In genomic region chr15:71094137-71094536, GRCh38 we compare ENCODE assay signal across 20 cellular contexts. TPM values are rescaled to one million over a fixed set of nuclear protein-coding genes. Genes with fewer than 3 reads are reported as not detected.
DNase-seq lines count a peak whose midpoint lies in the region; ATAC-seq and TF ChIP-seq lines count a peak whose summit lies in the region.
"Had no signal": no experiment of that assay in that cellular context is flagged by ENCODE, and none has a peak within 500 bp of the region (broad histone marks: within the 10 kb centered on the region; RNA-seq: fewer than 3 reads in every experiment).

No MANE protein-coding gene starts in this region.

- H3K14ac ChIP-seq in IMR-90 (replicated peaks; ENCODE audit: low read depth, low read length): no peak overlapping the region

- H3F3A ChIP-seq in smooth muscle cell (ENCODE audit: low read depth): no peaks in the 10 kb centered on the region

- H3K23ac ChIP-seq in IMR-90 (ENCODE audit: low read depth, low read length): no peak overlapping the region

- H3K4me1 ChIP-seq in IMR-90 (ENCODE audit: control insufficient read depth, insufficient read depth, low read length): peaks cover 10% of the 10 kb centered on the region
- peaks cover 28% of the 10 kb centered on the region for H3K4me1 ChIP-seq in foreskin keratinocyte
- no peaks in the 10 kb centered on the region for H3K4me1 ChIP-seq in smooth muscle cell (ENCODE audit: low read depth)
- H3K4me1 ChIP-seq: Peyer's patch had no signal

- H2AK9ac ChIP-seq in IMR-90 (replicated peaks; ENCODE audit: low read depth, low read length, poor library complexity): no peak overlapping the region

- peak overlapping the region; percentile 39 for H3K27ac Mint-ChIP-seq in MCF 10A (ENCODE audit: low read depth, unreplicated experiment)

- H2AK5ac ChIP-seq in IMR-90 (ENCODE audit: low read depth, low read length): peak overlapping the region; percentile 66; the same call in 1 of the 2 replicates

- H4K8ac ChIP-seq in IMR-90 (ENCODE audit: low read depth in 2 of 2, low read length in 2 of 2): 0 out of 4 replicates have a peak overlapping the region, but pooled peaks of 1 of the 2 experiments have one; percentile 8

- H3K27me3 ChIP-seq in IMR-90 (ENCODE audit: control insufficient read depth, insufficient read depth, low read length) (no peaks in the 10 kb centered on the region), foreskin keratinocyte (no peaks in the 10 kb centered on the region), smooth muscle cell (ENCODE audit: low read depth) (no peaks in the 10 kb centered on the region)
- H3K27me3 ChIP-seq: Peyer's patch had no signal

- H4K5ac ChIP-seq in IMR-90 (ENCODE audit: low read depth, low read length): no peak overlapping the region

- no CpG with 5 or more reads among the region's 2 CpGs for WGBS in IMR-90 (ENCODE audit: extremely low coverage in 2 of 2, insufficient read length in 1 of 2), 2 experiments
- WGBS in smooth muscle cell (ENCODE audit: low lambda C conversion rate): 91% methylated on average over 2 of the region's 2 CpGs

- H3K4me3 Mint-ChIP-seq in MCF 10A (ENCODE audit: unreplicated experiment): no peak overlapping the region

- TF ChIP-seq POLR2A in IMR-90 (IDR thresholded peaks at IDR 0.05; ENCODE audit: low read depth, low read length): no peak

- H2BK120ac ChIP-seq in IMR-90 (ENCODE audit: low read depth, low read length): no peak overlapping the region; the same call in 1 of the 2 replicates

- H3K36me3 Mint-ChIP-seq in MCF 10A (ENCODE audit: insufficient read depth, unreplicated experiment): no peaks in the 10 kb centered on the region

- dilution Hi-C loops in IMR-90 (cut with HindIII; ENCODE audit: low sequenced_read_pairs, unreplicated experiment): no loop called here

- H3K9me3 Mint-ChIP-seq in MCF 10A (ENCODE audit: unreplicated experiment): no peaks in the 10 kb centered on the region

- H3K4me3 ChIP-seq in IMR-90 (ENCODE audit: insufficient read depth, low read depth, low read length): no peak overlapping the region
- H3K4me3 ChIP-seq in smooth muscle cell: no peak overlapping the region
- H3K4me3 ChIP-seq: Peyer's patch had no signal

- H2BK5ac ChIP-seq in IMR-90 (ENCODE audit: low read depth, low read length, poor library complexity, severe bottlenecking): peak overlapping the region; percentile 5

- no peaks in the 10 kb centered on the region for H3K27me3 Mint-ChIP-seq in MCF 10A (ENCODE audit: insufficient read depth, unreplicated experiment)

- H3K79me1 ChIP-seq in IMR-90 (ENCODE audit: low read depth in 1 of 2, low read length in 2 of 2): no peaks in the 10 kb centered on the region; a peak in 1 of 4 replicates

- TF ChIP-seq CTCF in IMR-90 (conservative IDR thresholded peaks at IDR 0.05; ENCODE audit: low read depth, low read length) (no peak), MCF 10A (IDR thresholded peaks at IDR 0.05; ENCODE audit: unreplicated experiment) (no peak), foreskin keratinocyte (conservative IDR thresholded peaks at IDR 0.05) (no peak), smooth muscle cell (IDR thresholded peaks at IDR 0.05; ENCODE audit: borderline replicate concordance, insufficient read depth, poor library complexity, severe bottlenecking) (no peak)

- H3K79me2 ChIP-seq in smooth muscle cell (ENCODE audit: low read depth): no peaks in the 10 kb centered on the region

- H3K4me2 ChIP-seq in IMR-90 (ENCODE audit: low read depth, low read length) (no peak overlapping the region), smooth muscle cell (no peak overlapping the region)

- DNase-seq in IMR-90: no peak
- no peak for DNase-seq in MCF 10A (ENCODE audit: unreplicated experiment)
- DNase-seq in foreskin keratinocyte: no peak
- no peak for DNase-seq in smooth muscle cell (lab: John Stamatoyannopoulos, UW; ENCODE audit: unreplicated experiment)
- no peak for DNase-seq in cerebellar nuclear complex (lab: John Stamatoyannopoulos, UW)
- DNase-seq in NCI-H69 (lab: John Stamatoyannopoulos, UW): no peak
- no peak for DNase-seq in NCI-H2081 (lab: John Stamatoyannopoulos, UW)
- DNase-seq: DMS53; GDM1; KBM-7; NCI-H1092; NCI-H1436 treated with DMSO at 0.1 percent for 48 hours; NCI-H1930; NCI-H2227 treated with DMSO at 0.1 percent for 48 hours; NCI-H510A treated with DMSO at 0.1 percent for 48 hours; NK-92 treated with Interleukin-12 subunit alpha and Interleukin-12 subunit beta, amount 100 ng/mL, for 24 hours; Peyer's patch; Right ventricle myocardium superior had no signal

- H3K27ac ChIP-seq in IMR-90 (ENCODE audit: insufficient read depth, low read length) (no peak overlapping the region), foreskin keratinocyte (peak overlapping the region; percentile 45), smooth muscle cell (ENCODE audit: low read depth) (peak overlapping the region; percentile 56)
- H3K27ac ChIP-seq: HL-60, Peyer's patch had no signal

- H3K4me1 Mint-ChIP-seq in MCF 10A (ENCODE audit: insufficient read depth, unreplicated experiment): peaks cover 22% of the 10 kb centered on the region

- no peak overlapping the region for H2AFZ ChIP-seq in IMR-90 (replicated peaks; ENCODE audit: low read length, poor library complexity)
- no peak overlapping the region for H2AFZ ChIP-seq in smooth muscle cell (ENCODE audit: low read depth)

- in situ Hi-C loops in IMR-90 (cut with MboI; ENCODE audit: low sequenced_read_pairs): no loop called here

- H3K9me3 ChIP-seq in IMR-90 (ENCODE audit: control insufficient read depth, insufficient read depth, low read length) (no peaks in the 10 kb centered on the region), smooth muscle cell (replicated peaks; ENCODE audit: low read depth) (no peaks in the 10 kb centered on the region)
- H3K9me3 ChIP-seq: Peyer's patch had no signal

- H3K9ac ChIP-seq in IMR-90 (ENCODE audit: low read depth, low read length): no peak overlapping the region
- H3K9ac ChIP-seq in smooth muscle cell (ENCODE audit: low read depth): no peak overlapping the region

- no peak overlapping the region; the same call in 1 of the 2 replicates for H2BK20ac ChIP-seq in IMR-90 (ENCODE audit: low read depth, low read length)

- no peak overlapping the region for H3K18ac ChIP-seq in IMR-90 (ENCODE audit: low read depth, low read length)

- no peak for TF ChIP-seq RAD21 in IMR-90 (IDR thresholded peaks at IDR 0.05; ENCODE audit: low read length)

- BruUV-seq in IMR-90 (replicated peaks; lab: Mats Ljungman, UMichigan) (no TSS peak), MCF 10A (replicated peaks; lab: Mats Ljungman, UMichigan) (no TSS peak)

- CTCF ChIA-PET in IMR-90 (lab: Yijun Ruan, JAX): no interaction called here
- CTCF ChIA-PET in MCF 10A (lab: Yijun Ruan, JAX): interaction anchor here (0.6 kb wide), 1 partner anchor 145 kb away, joined by 3 read pairs; no protein-coding TSS in a partner anchor

- H2BK15ac ChIP-seq in IMR-90 (ENCODE audit: low read depth, low read length): no peak overlapping the region; the same call in 2 of the 3 replicates

- H4K91ac ChIP-seq in IMR-90 (ENCODE audit: insufficient read depth, low read depth, low read length): no peak overlapping the region

- intact Hi-C loops in IMR-90 (cut with micrococcal nuclease) (no loop called here), MCF 10A (cut with micrococcal nuclease) (no loop called here)

- H3K4ac ChIP-seq in IMR-90 (ENCODE audit: low read depth, low read length): 0 out of 2 replicates have a peak overlapping the region, but pooled peaks have one; percentile 5

- ATAC-seq in IMR-90 (ENCODE audit: low read depth) (no peak), foreskin keratinocyte (no peak)
- ATAC-seq: HepG2 had no signal

- H4K20me1 ChIP-seq in IMR-90 (ENCODE audit: insufficient read depth, low read length) (no peaks in the 10 kb centered on the region), smooth muscle cell (ENCODE audit: low read depth) (no peaks in the 10 kb centered on the region)

- H3K56ac ChIP-seq in IMR-90 (ENCODE audit: extremely low read depth, insufficient read depth, low read length): no peak overlapping the region

- no peaks in the 10 kb centered on the region for H3K9me1 ChIP-seq in IMR-90 (ENCODE audit: insufficient read depth, low read length)

- POLR2A ChIA-PET in IMR-90 (lab: Charles Lee; ENCODE audit: unreplicated experiment) (no interaction called here), MCF 10A (lab: Yijun Ruan, JAX) (interaction anchor here (0.5 to 2.1 kb wide), 3 partner anchors 21 to 120 kb away, joined by 3 to 7 read pairs (median 5); no protein-coding TSS in a partner anchor)

- H3K36me3 ChIP-seq in IMR-90 (ENCODE audit: control insufficient read depth, insufficient read depth, low read length) (no peaks in the 10 kb centered on the region), smooth muscle cell (ENCODE audit: low read depth) (no peaks in the 10 kb centered on the region)
- H3K36me3 ChIP-seq: Peyer's patch had no signal

TF ChIP-seq in IMR-90, 13 proteins besides CTCF, POLR2A, EP300 and RAD21 (continues in another document):
- TF ChIP-seq, protein P1, sequence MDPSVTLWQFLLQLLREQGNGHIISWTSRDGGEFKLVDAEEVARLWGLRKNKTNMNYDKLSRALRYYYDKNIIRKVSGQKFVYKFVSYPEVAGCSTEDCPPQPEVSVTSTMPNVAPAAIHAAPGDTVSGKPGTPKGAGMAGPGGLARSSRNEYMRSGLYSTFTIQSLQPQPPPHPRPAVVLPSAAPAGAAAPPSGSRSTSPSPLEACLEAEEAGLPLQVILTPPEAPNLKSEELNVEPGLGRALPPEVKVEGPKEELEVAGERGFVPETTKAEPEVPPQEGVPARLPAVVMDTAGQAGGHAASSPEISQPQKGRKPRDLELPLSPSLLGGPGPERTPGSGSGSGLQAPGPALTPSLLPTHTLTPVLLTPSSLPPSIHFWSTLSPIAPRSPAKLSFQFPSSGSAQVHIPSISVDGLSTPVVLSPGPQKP (IDR thresholded peaks at IDR 0.05; ENCODE audit: borderline replicate concordance, low read depth, low read length): no peak
- no peak for TF ChIP-seq MAZ (IDR thresholded peaks at IDR 0.05; ENCODE audit: borderline replicate concordance, low read depth, low read length)
- no peak for TF ChIP-seq CEBPB (IDR thresholded peaks at IDR 0.05; ENCODE audit: low read depth, low read length)
- no peak for TF ChIP-seq BHLHE40 (IDR thresholded peaks at IDR 0.05; ENCODE audit: low read depth, low read length)
- TF ChIP-seq RCOR1 (IDR thresholded peaks at IDR 0.05; ENCODE audit: insufficient replicate concordance, low read length): no peak
- no peak for TF ChIP-seq MXI1 (IDR thresholded peaks at IDR 0.05; ENCODE audit: borderline replicate concordance, low read depth, low read length)
- no peak for TF ChIP-seq NFE2L2 (IDR thresholded peaks at IDR 0.05; ENCODE audit: low read depth, low read length)

RNA-seq across cellular contexts. Expression of gene THSD4, which starts 21.1 kb away (rescaled TPM):
- 25.5 and 31.1 TPM in 2 replicates for total RNA-seq in IMR-90 (2012; rRNA removed)
- 30.5 and 31.1 TPM in 2 replicates for polyA plus RNA-seq in IMR-90 (2012; rRNA removed)
- 21.7 and 44.3 TPM in 2 replicates for polyA plus RNA-seq in IMR-90 (2012; cell fraction: cytosol; rRNA removed)
- polyA plus RNA-seq in IMR-90 (2012; cell fraction: nucleus; rRNA removed; ENCODE audit: low replicate concordance): 38.0 and 45.5 TPM in 2 replicates
- total RNA-seq in MCF 10A (2022): 36.3 and 38.2 TPM in 2 replicates
- 44.0 and 56.5 TPM in 2 replicates for total RNA-seq in foreskin keratinocyte
- 18.0 and 21.0 TPM in 2 replicates for polyA plus RNA-seq in foreskin keratinocyte
- total RNA-seq in smooth muscle cell: 4.1 and 6.5 TPM in 2 replicates
- polyA plus RNA-seq in smooth muscle cell: 2.5 and 7.6 TPM in 2 replicates
